In genomic region chr10:110983466-110983865, GRCh38 we compare ENCODE assay signal across 28 cellular contexts.
"Had no signal": no experiment of that assay in that cellular context is flagged by ENCODE, and none has a peak within 500 bp of the region (broad histone marks: within the 10 kb centered on the region; RNA-seq: fewer than 3 reads in every experiment).

No MANE protein-coding gene starts in this region.

- H3K27ac ChIP-seq: WERI-Rb-1 had no signal

- H3K27me3 Mint-ChIP-seq: activated CD4-positive, alpha-beta memory T cell treated with anti-CD3 and anti-CD28 coated beads for 36 hours; activated naive CD8-positive, alpha-beta T cell; activated naive CD8-positive, alpha-beta T cell treated with anti-CD3 and anti-CD28 coated beads, Interleukin-2, amount 50 U/mL, for 24 hours; brain had no signal

- H3K27ac Mint-ChIP-seq: activated CD4-positive, alpha-beta memory T cell treated with anti-CD3 and anti-CD28 coated beads for 36 hours; activated naive CD8-positive, alpha-beta T cell; activated naive CD8-positive, alpha-beta T cell treated with anti-CD3 and anti-CD28 coated beads, Interleukin-2, amount 50 U/mL, for 24 hours; activated T-helper 2 cell treated with anti-CD3 and anti-CD28 coated beads, Interferon-gamma antibody, Interleukin-2, Interleukin-4, amounts not matched to agents 10 μg/mL and 5 μg/mL and 100 μg/mL, durations not matched to agents 14 hours and 24 hours and 36 hours; brain had no signal

- H3K4me3 ChIP-seq: MG63 had no signal

- DNase-seq: activated CD4-positive, alpha-beta memory T cell treated with anti-CD3 and anti-CD28 coated beads for 36 hours; activated CD4-positive, alpha-beta T cell treated with anti-CD3 and anti-CD28 coated beads, Interleukin-2, amount 50 U/mL, for 1 hour; activated CD8-positive, alpha-beta memory T cell treated with anti-CD3 and anti-CD28 coated beads, Interleukin-2, amount 50 U/mL, for 4 hours; activated gamma-delta T cell; activated naive CD4-positive, alpha-beta T cell treated with Interleukin-2 at 50 U/mL for 16 hours; activated naive CD8-positive, alpha-beta T cell treated with anti-CD3 and anti-CD28 coated beads, Interleukin-2, amount 50 U/mL, for 24 hours; activated T-cell treated with anti-CD3 and anti-CD28 coated beads for 4 hours; activated T-cell treated with anti-CD3 and anti-CD28 coated beads, Interleukin-2, amount 50 U/mL, for 4 hours; anterior cingulate cortex; caudate nucleus; cerebellar nuclear complex; Kasumi-1; MG63; NCI-H1048; NCI-H1105 treated with DMSO at 0.1 percent for 48 hours; NCI-H1436 treated with DMSO at 0.1 percent for 48 hours; NCI-H1694 treated with DMSO at 0.1 percent for 48 hours; NCI-H2029; NCI-H345; NCI-H524 treated with DMSO at 0.1 percent for 48 hours; OCI-M1; Right ventricle myocardium superior; T1000; WERI-Rb-1 had no signal

- FAIRE-seq: bronchial epithelial cell had no signal

- H3K9me3 ChIP-seq: MG63 had no signal

- H3K4me3 Mint-ChIP-seq: activated CD4-positive, alpha-beta memory T cell treated with anti-CD3 and anti-CD28 coated beads for 36 hours; activated naive CD8-positive, alpha-beta T cell; activated naive CD8-positive, alpha-beta T cell treated with anti-CD3 and anti-CD28 coated beads, Interleukin-2, amount 50 U/mL, for 24 hours; activated T-cell treated with anti-CD3 and anti-CD28 coated beads, Interleukin-2, amount 50 U/mL, for 4 hours; brain had no signal

- ATAC-seq: activated naive CD8-positive, alpha-beta T cell treated with anti-CD3 and anti-CD28 coated beads, Interleukin-2, amount 50 U/mL, for 24 hours; activated T-cell treated with anti-CD3 and anti-CD28 coated beads, Interleukin-2, amount 50 U/mL, for 4 hours had no signal

- H3K27me3 ChIP-seq: MG63 had no signal
